ENCODE assay signal across 19 cellular contexts in the genomic region with DNA sequence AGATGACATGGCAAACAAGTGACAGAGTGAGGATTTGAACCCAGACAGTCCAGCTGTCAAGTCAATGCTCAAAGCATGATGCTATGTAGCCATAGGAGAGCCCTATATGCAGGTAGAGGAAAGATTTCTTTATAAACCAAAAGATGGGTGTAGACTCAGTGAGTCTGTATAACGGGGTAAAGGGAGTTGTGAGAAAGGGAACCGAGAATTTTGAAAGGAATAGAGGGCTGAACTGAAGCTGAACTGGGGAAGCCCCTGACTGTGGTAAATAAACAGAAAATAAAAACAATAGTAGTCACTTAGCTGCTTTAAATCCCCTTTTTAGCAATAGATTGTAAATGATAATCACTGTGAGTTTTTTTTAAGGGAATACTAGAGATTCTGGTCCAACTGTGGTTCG.
DNase-seq lines count a peak whose midpoint lies in the region; ATAC-seq and TF ChIP-seq lines count a peak whose summit lies in the region.
"Had no signal": no experiment of that assay in that cellular context is flagged by ENCODE, and none has a peak within 500 bp of the region (broad histone marks: within the 10 kb centered on the region; RNA-seq: fewer than 3 reads in every experiment).

No MANE protein-coding gene starts in this region.

- no peak overlapping the region for H3K4me3 ChIP-seq in Peyer's patch
- H3K4me3 ChIP-seq: esophagus squamous epithelium, testis had no signal

- H3K4me1 Mint-ChIP-seq in chondrocyte (ENCODE audit: low read depth), result no peaks in the 10 kb centered on the region

- H3K27me3 Mint-ChIP-seq in chondrocyte (ENCODE audit: low read depth), result no peaks in the 10 kb centered on the region
- H3K27me3 Mint-ChIP-seq: CD4-positive, alpha-beta T cell; dendritic cell treated with granulocyte-macrophage colony-stimulating factor and Interleukin-4, amounts not matched to agents 40 ng/mL and 50 ng/mL, for 4 days had no signal

- POLR2A ChIA-PET in GM10248 (lab: Yijun Ruan, JAX), result no interaction called here

- CTCF ChIA-PET in GM10248 (lab: Yijun Ruan, JAX), result interaction anchor here (1.1 kb wide), 2 partner anchors 8 to 20 kb away, joined by 3 read pairs; no protein-coding TSS in a partner anchor

- TF ChIP-seq POLR2A in Peyer's patch (IDR thresholded peaks at IDR 0.05), result no peak

- H3K27ac Mint-ChIP-seq in chondrocyte (ENCODE audit: unreplicated experiment), result no peak overlapping the region
- H3K27ac Mint-ChIP-seq: activated T-cell treated with anti-CD3 and anti-CD28 coated beads, Interleukin-2, amount 50 U/mL, for 72 hours; CD4-positive, alpha-beta T cell; dendritic cell treated with granulocyte-macrophage colony-stimulating factor and Interleukin-4, amounts not matched to agents 40 ng/mL and 50 ng/mL, for 4 days had no signal

- H3K4me1 ChIP-seq in Peyer's patch, result no peaks in the 10 kb centered on the region
- H3K4me1 ChIP-seq: esophagus squamous epithelium, testis had no signal

- H3K27me3 ChIP-seq in Peyer's patch, result no peaks in the 10 kb centered on the region
- H3K27me3 ChIP-seq: esophagus squamous epithelium, testis had no signal

- DNase-seq in GM10248 (ENCODE audit: extremely low spot score) (peak; percentile 25), GM19238 (ENCODE audit: insufficient read length, low spot score) (peak; percentile 2), NCI-H446 (lab: John Stamatoyannopoulos, UW) (no peak), chondrocyte (ENCODE audit: low spot score) (no peak), Peyer's patch (no peak)
- DNase-seq in stimulated activated CD4-positive, alpha-beta T cell treated with anti-CD3 and anti-CD28 coated beads, Interleukin-4, amount 100 ng/mL, for 4 hours, result no peak
- DNase-seq: activated CD4-positive, alpha-beta T cell treated with anti-CD3 and anti-CD28 coated beads for 1 hour; activated T-cell treated with anti-CD3 and anti-CD28 coated beads, Interleukin-2, amount 50 U/mL, for 72 hours; anterior cingulate cortex; CD4-positive, alpha-beta T cell; esophagus squamous epithelium; NCI-H1436; NCI-H524 treated with DMSO at 0.1 percent for 48 hours; T-helper 1 cell; testis had no signal

- ATAC-seq in HG02571 (IDR thresholded peaks at IDR 0.05; ENCODE audit: unreplicated experiment), result peak; percentile 87
- peak; percentile 66 for ATAC-seq in HG03196 (IDR thresholded peaks at IDR 0.05; ENCODE audit: unreplicated experiment)
- ATAC-seq: activated T-cell treated with anti-CD3 and anti-CD28 coated beads, Interleukin-2, amount 50 U/mL, for 72 hours had no signal

- no peaks in the 10 kb centered on the region for H3K9me3 ChIP-seq in Peyer's patch
- H3K9me3 ChIP-seq: esophagus squamous epithelium, testis had no signal

- H3K9me3 Mint-ChIP-seq in chondrocyte (ENCODE audit: low read depth), result no peaks in the 10 kb centered on the region
- H3K9me3 Mint-ChIP-seq: dendritic cell treated with granulocyte-macrophage colony-stimulating factor and Interleukin-4, amounts not matched to agents 40 ng/mL and 50 ng/mL, for 4 days had no signal

- H3K36me3 Mint-ChIP-seq in chondrocyte (ENCODE audit: low read depth), result peaks cover 1% of the 10 kb centered on the region

- no peaks in the 10 kb centered on the region for H3K36me3 ChIP-seq in Peyer's patch
- H3K36me3 ChIP-seq: esophagus squamous epithelium had no signal

- TF ChIP-seq CTCF in GM10248 (IDR thresholded peaks at IDR 0.05; ENCODE audit: control extremely low read depth, extremely low read depth, low read depth, missing control alignments), result no peak
- no peak for TF ChIP-seq CTCF in chondrocyte (IDR thresholded peaks at IDR 0.05)
- no peak for TF ChIP-seq CTCF in Peyer's patch (IDR thresholded peaks at IDR 0.05)

- H3K27ac ChIP-seq in Peyer's patch, result no peak overlapping the region
- H3K27ac ChIP-seq: 22Rv1, esophagus squamous epithelium, testis had no signal

- H3K4me3 Mint-ChIP-seq in chondrocyte (ENCODE audit: unreplicated experiment), result no peak overlapping the region
- H3K4me3 Mint-ChIP-seq: activated T-cell treated with anti-CD3 and anti-CD28 coated beads, Interleukin-2, amount 50 U/mL, for 72 hours; CD4-positive, alpha-beta T cell; dendritic cell treated with granulocyte-macrophage colony-stimulating factor and Interleukin-4, amounts not matched to agents 40 ng/mL and 50 ng/mL, for 4 days had no signal

Comparison
In these comparisons a context has a peak if more than half of its experiments do, and no peak if none do; other contexts are left out.
1. DNase-seq: peak in GM10248 (single experiment) and GM19238 (single experiment); none in NCI-H446 (0 of 2), chondrocyte (single experiment), stimulated activated CD4-positive, alpha-beta T cell treated with anti-CD3 and anti-CD28 coated beads, Interleukin-4, amount 100 ng/mL, for 4 hours (0 of 2) and Peyer's patch (0 of 3).